ENCODE assay signal across 1 cellular context in the genomic region with DNA sequence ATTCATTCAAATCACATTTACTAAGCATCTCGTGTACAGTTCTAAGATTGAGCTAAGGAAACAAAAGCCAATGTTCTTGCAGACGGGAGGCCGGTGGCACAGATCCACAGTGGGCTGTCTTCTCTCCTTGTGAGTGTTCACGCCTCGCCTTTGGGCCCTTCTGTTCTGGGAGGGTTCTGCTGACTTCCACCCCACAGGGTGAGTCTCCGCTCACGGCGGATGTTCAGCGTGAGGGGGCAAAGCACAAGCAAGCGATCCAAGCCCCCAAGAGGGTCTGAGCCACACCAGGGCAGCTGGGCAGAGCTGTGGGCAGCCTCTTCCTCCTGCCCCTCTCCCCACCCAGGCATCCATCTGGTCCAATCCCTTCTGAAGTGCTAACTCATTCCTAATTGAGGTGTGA.
TF ChIP-seq lines count a peak whose summit lies in the region.

No MANE protein-coding gene starts in this region.

TF ChIP-seq in HepG2, 621 proteins besides CTCF, POLR2A, EP300 and RAD21 (continued from another document):
- TF ChIP-seq, protein P1, sequence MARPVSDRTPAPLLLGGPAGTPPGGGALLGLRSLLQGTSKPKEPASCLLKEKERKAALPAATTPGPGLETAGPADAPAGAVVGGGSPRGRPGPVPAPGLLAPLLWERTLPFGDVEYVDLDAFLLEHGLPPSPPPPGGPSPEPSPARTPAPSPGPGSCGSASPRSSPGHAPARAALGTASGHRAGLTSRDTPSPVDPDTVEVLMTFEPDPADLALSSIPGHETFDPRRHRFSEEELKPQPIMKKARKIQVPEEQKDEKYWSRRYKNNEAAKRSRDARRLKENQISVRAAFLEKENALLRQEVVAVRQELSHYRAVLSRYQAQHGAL (CRISPR knock-in tag; IDR thresholded peaks at IDR 0.05; ENCODE audit: not compliant biosample characterization) = no peak
- TF ChIP-seq, protein P2, sequence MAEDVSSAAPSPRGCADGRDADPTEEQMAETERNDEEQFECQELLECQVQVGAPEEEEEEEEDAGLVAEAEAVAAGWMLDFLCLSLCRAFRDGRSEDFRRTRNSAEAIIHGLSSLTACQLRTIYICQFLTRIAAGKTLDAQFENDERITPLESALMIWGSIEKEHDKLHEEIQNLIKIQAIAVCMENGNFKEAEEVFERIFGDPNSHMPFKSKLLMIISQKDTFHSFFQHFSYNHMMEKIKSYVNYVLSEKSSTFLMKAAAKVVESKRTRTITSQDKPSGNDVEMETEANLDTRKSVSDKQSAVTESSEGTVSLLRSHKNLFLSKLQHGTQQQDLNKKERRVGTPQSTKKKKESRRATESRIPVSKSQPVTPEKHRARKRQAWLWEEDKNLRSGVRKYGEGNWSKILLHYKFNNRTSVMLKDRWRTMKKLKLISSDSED (CRISPR knock-in tag; IDR thresholded peaks at IDR 0.05) = no peak
- TF ChIP-seq PHF21A (CRISPR knock-in tag; IDR thresholded peaks at IDR 0.05) (no peak), SRSF1 (optimal IDR thresholded peaks at IDR 0.05; ENCODE audit: low read depth, low read length) (no peak), CEBPG (CRISPR knock-in tag; IDR thresholded peaks at IDR 0.05) (no peak), GLI4 (CRISPR knock-in tag; IDR thresholded peaks at IDR 0.05; ENCODE audit: borderline replicate concordance) (no peak), ZNF253 (CRISPR knock-in tag; IDR thresholded peaks at IDR 0.05; ENCODE audit: borderline replicate concordance) (no peak)
- TF ChIP-seq, protein P3, sequence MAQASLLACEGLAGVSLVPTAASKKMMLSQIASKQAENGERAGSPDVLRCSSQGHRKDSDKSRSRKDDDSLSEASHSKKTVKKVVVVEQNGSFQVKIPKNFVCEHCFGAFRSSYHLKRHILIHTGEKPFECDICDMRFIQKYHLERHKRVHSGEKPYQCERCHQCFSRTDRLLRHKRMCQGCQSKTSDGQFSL (CRISPR knock-in tag; IDR thresholded peaks at IDR 0.05) = no peak
- TF ChIP-seq, protein P4, sequence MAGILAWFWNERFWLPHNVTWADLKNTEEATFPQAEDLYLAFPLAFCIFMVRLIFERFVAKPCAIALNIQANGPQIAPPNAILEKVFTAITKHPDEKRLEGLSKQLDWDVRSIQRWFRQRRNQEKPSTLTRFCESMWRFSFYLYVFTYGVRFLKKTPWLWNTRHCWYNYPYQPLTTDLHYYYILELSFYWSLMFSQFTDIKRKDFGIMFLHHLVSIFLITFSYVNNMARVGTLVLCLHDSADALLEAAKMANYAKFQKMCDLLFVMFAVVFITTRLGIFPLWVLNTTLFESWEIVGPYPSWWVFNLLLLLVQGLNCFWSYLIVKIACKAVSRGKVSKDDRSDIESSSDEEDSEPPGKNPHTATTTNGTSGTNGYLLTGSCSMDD (CRISPR knock-in tag; IDR thresholded peaks at IDR 0.05) = no peak
